ENCODE assay signal across 2 cellular contexts in the genomic region with DNA sequence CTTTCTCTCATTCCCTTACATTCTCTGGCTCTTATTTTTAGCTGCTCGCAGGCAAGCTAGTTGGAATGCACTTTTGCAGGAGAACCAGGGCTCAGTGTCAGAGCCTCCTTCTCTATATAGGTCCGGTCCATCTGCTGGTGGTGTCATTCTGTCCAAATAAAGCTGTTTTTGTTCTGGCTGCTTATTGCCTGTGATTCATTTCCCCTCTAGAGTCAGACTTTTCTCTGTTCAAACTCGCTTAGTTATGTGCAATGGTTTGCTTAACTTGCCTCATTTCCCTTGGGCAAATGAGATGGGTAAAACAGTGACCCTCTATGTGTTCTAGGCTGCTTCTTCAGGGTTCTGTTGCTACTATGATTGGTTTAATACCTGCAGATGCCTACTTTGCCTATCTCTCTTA.
TF ChIP-seq lines count a peak whose summit lies in the region.

No MANE protein-coding gene starts in this region.

TF ChIP-seq in IMR-90, 13 proteins besides CTCF, POLR2A, EP300 and RAD21:
- no peak for TF ChIP-seq MAZ (IDR thresholded peaks at IDR 0.05; ENCODE audit: borderline replicate concordance, low read depth, low read length)
- peak; percentile 92 for TF ChIP-seq CEBPB (IDR thresholded peaks at IDR 0.05; ENCODE audit: low read depth, low read length)

TF ChIP-seq in GM12891, 5 proteins besides CTCF, POLR2A, EP300 and RAD21:
- TF ChIP-seq TAF1 (IDR thresholded peaks at IDR 0.05; ENCODE audit: low read depth, low read length) (no peak), POU2F2 (IDR thresholded peaks at IDR 0.05; ENCODE audit: low read depth, low read length) (no peak), PAX5 (IDR thresholded peaks at IDR 0.05; ENCODE audit: insufficient read depth, low read length, severe bottlenecking) (no peak), SPI1 (IDR thresholded peaks at IDR 0.05; ENCODE audit: low read depth, low read length) (no peak), POLR2AphosphoS5 (IDR thresholded peaks at IDR 0.05; ENCODE audit: low read depth, low read length) (no peak)
